In the genomic region with DNA sequence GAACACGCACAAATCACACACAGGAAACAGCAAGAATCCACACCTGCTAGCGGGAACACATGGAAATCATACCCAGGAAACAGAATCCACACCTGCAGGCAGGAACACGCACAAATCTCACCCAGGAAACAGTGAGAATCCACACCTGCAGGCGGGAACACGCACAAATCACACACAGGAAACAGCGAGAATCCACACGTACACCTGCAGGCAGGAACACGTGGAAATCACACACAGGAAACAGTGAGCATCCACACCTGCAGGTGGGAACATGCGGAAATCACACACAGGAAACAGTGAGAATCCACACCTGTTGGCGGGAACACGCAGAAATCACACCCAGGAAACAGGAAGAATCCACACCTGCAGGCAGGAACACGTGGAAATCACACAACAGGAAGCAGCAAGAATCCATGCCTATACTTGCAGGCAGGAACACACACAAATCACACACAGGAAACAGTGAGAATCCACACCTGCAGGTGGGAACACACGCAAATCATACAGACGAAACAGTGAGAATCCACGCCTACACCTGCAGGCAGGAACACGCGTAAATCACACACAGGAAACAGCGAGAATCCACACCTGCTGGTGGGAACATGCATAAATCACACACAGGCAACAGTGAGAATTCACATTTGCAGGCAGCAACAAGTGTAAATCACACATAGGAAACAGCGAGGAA, we compare ENCODE assay signal across 19 cellular contexts.
"Had no signal": no experiment of that assay in that cellular context is flagged by ENCODE, and none has a peak within 500 bp of the region (broad histone marks: within the 10 kb centered on the region; RNA-seq: fewer than 3 reads in every experiment).

No MANE protein-coding gene starts in this region.

- H3K4me3 Mint-ChIP-seq: activated CD4-positive, alpha-beta T cell treated with anti-CD3 and anti-CD28 coated beads, Interleukin-2, amount 10 ng/mL, durations not matched to agents 24 days and 14 days; nephron progenitor cell; stimulated activated effector memory CD8-positive, alpha-beta T cell treated with anti-CD3 and anti-CD28 coated beads, Interleukin-12 subunit alpha, Interleukin-12 subunit beta, amount 100 ng/mL, for 72 hours had no signal

- H3K4me1 Mint-ChIP-seq: activated CD4-positive, alpha-beta T cell treated with anti-CD3 and anti-CD28 coated beads, Interleukin-2, amount 10 ng/mL, durations not matched to agents 24 days and 14 days had no signal

- DNase-seq: activated CD4-positive, alpha-beta T cell treated with anti-CD3 and anti-CD28 coated beads, Interleukin-2, amount 10 ng/mL, durations not matched to agents 24 days and 14 days; activated T-cell treated with anti-CD3 and anti-CD28 coated beads for 4 hours; aorta; brain microvascular endothelial cell; cortex of kidney; effector CD4-positive, alpha-beta T cell; foreskin fibroblast; hippocampal formation; islet precursor cell; lower lobe of right lung; nephron progenitor cell; nucleus accumbens; right cardiac atrium; small intestine; stimulated activated CD4-positive, alpha-beta T cell treated with anti-CD3 and anti-CD28 coated beads, Interleukin-15, amount 100 ng/mL, for 24 hours; stimulated activated CD4-positive, alpha-beta T cell treated with anti-CD3 and anti-CD28 coated beads, Interleukin-2, amount 100 ng/mL, for 48 hours; stomach; trophoblast cell had no signal

- ATAC-seq: lower lobe of right lung; right cardiac atrium; stimulated activated effector memory CD8-positive, alpha-beta T cell treated with anti-CD3 and anti-CD28 coated beads, Interleukin-12 subunit alpha, Interleukin-12 subunit beta, amount 100 ng/mL, for 72 hours had no signal

- H3K27me3 Mint-ChIP-seq: activated CD4-positive, alpha-beta T cell treated with anti-CD3 and anti-CD28 coated beads, Interleukin-2, amount 10 ng/mL, durations not matched to agents 24 days and 14 days had no signal

- H3K27ac Mint-ChIP-seq: activated CD4-positive, alpha-beta T cell treated with anti-CD3 and anti-CD28 coated beads, Interleukin-2, amount 10 ng/mL, durations not matched to agents 24 days and 14 days; nephron progenitor cell; stimulated activated effector memory CD8-positive, alpha-beta T cell treated with anti-CD3 and anti-CD28 coated beads, Interleukin-12 subunit alpha, Interleukin-12 subunit beta, amount 100 ng/mL, for 72 hours had no signal
